ENCODE assay signal across 8 cellular contexts in the genomic region with DNA sequence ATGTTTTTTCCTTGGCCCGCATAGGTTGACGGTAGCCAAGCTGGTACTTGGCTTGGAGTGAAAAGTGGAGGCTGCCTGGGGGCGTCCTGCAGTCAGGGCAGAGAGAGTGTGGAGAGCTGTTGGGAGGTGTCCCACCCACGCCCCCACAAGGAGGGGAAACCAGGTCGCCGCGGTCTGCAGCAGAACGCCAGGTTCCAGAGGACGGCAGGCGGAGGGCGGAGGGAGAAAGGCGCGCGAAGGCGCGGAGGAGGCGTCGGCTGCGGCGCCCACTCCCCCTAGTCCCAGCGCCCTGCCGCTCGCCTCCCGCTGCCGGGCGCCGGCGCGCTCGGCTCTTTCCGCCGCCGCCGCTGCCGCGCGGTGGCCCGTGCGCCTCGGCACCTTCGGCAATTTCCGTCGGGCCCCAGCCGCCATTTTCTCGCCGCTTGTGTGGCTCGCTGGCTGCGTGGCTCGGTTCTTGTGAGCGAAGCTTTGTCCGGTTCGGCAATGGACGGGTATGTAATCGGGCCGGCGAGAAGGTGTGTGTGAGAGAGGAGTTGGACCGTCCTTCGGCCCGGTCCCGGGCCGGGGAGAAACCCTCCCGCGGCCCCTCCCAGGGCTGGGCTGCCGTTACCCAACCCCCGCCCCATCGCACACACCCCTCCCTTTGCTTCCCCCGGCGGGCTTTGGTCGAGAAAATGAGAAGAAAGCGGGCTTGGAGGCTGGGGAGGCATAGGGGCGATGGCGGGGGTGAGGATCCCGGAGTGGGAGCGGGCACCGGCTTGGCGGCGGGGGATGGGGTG. TPM values are rescaled to one million over a fixed set of nuclear protein-coding genes. Genes with fewer than 3 reads are reported as not detected.
A peak's percentile ranks its signal among the peaks of the same experiment; 100 is the strongest.
DNase-seq lines count a peak whose midpoint lies in the region; ATAC-seq and TF ChIP-seq lines count a peak whose summit lies in the region.

A gene with protein sequence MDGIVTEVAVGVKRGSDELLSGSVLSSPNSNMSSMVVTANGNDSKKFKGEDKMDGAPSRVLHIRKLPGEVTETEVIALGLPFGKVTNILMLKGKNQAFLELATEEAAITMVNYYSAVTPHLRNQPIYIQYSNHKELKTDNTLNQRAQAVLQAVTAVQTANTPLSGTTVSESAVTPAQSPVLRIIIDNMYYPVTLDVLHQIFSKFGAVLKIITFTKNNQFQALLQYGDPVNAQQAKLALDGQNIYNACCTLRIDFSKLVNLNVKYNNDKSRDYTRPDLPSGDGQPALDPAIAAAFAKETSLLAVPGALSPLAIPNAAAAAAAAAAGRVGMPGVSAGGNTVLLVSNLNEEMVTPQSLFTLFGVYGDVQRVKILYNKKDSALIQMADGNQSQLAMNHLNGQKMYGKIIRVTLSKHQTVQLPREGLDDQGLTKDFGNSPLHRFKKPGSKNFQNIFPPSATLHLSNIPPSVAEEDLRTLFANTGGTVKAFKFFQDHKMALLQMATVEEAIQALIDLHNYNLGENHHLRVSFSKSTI (plus strand): TSS at position 403 of the 779 bp plus-strand sequence. CDS start 81 bp downstream, at position 484.

- H3K36me3 ChIP-seq in ES-I3 (ENCODE audit: insufficient read depth, low read length) (peaks cover 3% of the 10 kb centered on the region; the same call in 1 of the 2 replicates), neural progenitor cell (peaks cover 18% of the 10 kb centered on the region)

- H3K27me3 ChIP-seq in foreskin keratinocyte, result no peaks in the 10 kb centered on the region
- H3K27me3 ChIP-seq in neural progenitor cell, result no peaks in the 10 kb centered on the region

- peak within 1 kb of the TSS; percentile 99 for H2AFZ ChIP-seq in neural progenitor cell (replicated peaks)

- H3K9ac ChIP-seq in ES-I3 (ENCODE audit: low read depth, low read length) (peak within 1 kb of the TSS; percentile 69), neural progenitor cell (peak within 1 kb of the TSS; percentile 98)

- no peak for TF ChIP-seq CTCF in foreskin keratinocyte (conservative IDR thresholded peaks at IDR 0.05)
- no peak for TF ChIP-seq CTCF in neural progenitor cell (IDR thresholded peaks at IDR 0.05)

- peaks cover 31% of the 10 kb centered on the region for H3K36me3 Mint-ChIP-seq in neural progenitor cell

- peaks cover 12% of the 10 kb centered on the region for H3K9me3 Mint-ChIP-seq in neural progenitor cell

- peak within 1 kb of the TSS; percentile 95 for H3K4me2 ChIP-seq in neural progenitor cell

- H3K27ac Mint-ChIP-seq in neural progenitor cell, result peak within 1 kb of the TSS; percentile 100

- ATAC-seq in foreskin keratinocyte, result peak; percentile 95

- peaks cover 7% of the 10 kb centered on the region for H3K27me3 Mint-ChIP-seq in neural progenitor cell (ENCODE audit: insufficient read depth, low read depth)

- H3K27ac ChIP-seq in foreskin keratinocyte (peak within 1 kb of the TSS; percentile 97), neural progenitor cell (peak within 1 kb of the TSS; percentile 94)

- peaks cover 16% of the 10 kb centered on the region for H3K4me1 Mint-ChIP-seq in neural progenitor cell

- DNase-seq in H4 (ENCODE audit: low spot score) (peak; percentile 24), LHCN-M2 (ENCODE audit: low read depth) (peak; percentile 74), SHP77 treated with DMSO at 0.1 percent for 48 hours (lab: John Stamatoyannopoulos, UW) (peak; percentile 59), activated gamma-delta T cell treated with Interleukin-2 at 50 U/mL for 16 hours (peak; percentile 76), foreskin keratinocyte (peak; percentile 20 to 55), neural progenitor cell (ENCODE audit: low spot score) (peak; percentile 94), stromal cell of bone marrow (ENCODE audit: low read depth) (peak; percentile 63)

- H3K4me3 ChIP-seq in neural progenitor cell, result peak within 1 kb of the TSS; percentile 97

- H3K9me3 ChIP-seq in ES-I3 (ENCODE audit: control insufficient read depth, insufficient read depth, low read length) (no peaks in the 10 kb centered on the region), neural progenitor cell (ENCODE audit: low read depth) (no peaks in the 10 kb centered on the region)

- H3K4me1 ChIP-seq in ES-I3 (ENCODE audit: insufficient read depth, low read length) (peaks cover 13% of the 10 kb centered on the region; the same call in 1 of the 2 replicates), foreskin keratinocyte (peaks cover 6% of the 10 kb centered on the region), neural progenitor cell (peaks cover 14% of the 10 kb centered on the region)

- peaks cover 53% of the 10 kb centered on the region for H3K79me2 ChIP-seq in neural progenitor cell (ENCODE audit: low read depth)

- H4K20me1 ChIP-seq in neural progenitor cell (ENCODE audit: low read depth), result peaks cover 18% of the 10 kb centered on the region

- H3F3A ChIP-seq in neural progenitor cell (ENCODE audit: low read depth), result no peaks in the 10 kb centered on the region

- H3K4me3 Mint-ChIP-seq in neural progenitor cell, result peak within 1 kb of the TSS; percentile 98

RNA-seq across cellular contexts. Expression of the gene that starts here (rescaled TPM):
- 4.5 and 10.3 TPM in 2 replicates for total RNA-seq in H4 (2014; rRNA removed; shearing (Covaris generic))
- total RNA-seq in LHCN-M2 (2014; rRNA removed) (28.7 and 35.2 TPM in 2 replicates), foreskin keratinocyte (8.8 and 9.7 TPM in 2 replicates), neural progenitor cell (ENCODE audit: low replicate concordance) (149 and 170 TPM in 2 replicates)
- 5.2 TPM for polyA plus RNA-seq in LHCN-M2 (2012)
- 2.4 and 2.9 TPM in 2 replicates for polyA plus RNA-seq in foreskin keratinocyte

Comparison
In these comparisons a context has a peak if more than half of its experiments do, and no peak if none do; other contexts are left out.
1. Peak in every context shown above with its lines: DNase-seq, ATAC-seq, H3K4me3 ChIP-seq and H3K27ac ChIP-seq.
2. DNase-seq: peak in every context shown above with its lines; median percentile 94 in neural progenitor cell; 76 in activated gamma-delta T cell treated with Interleukin-2 at 50 U/mL for 16 hours; 74 in LHCN-M2; 63 in stromal cell of bone marrow; 59 in SHP77 treated with DMSO at 0.1 percent for 48 hours; 38 in foreskin keratinocyte; 24 in H4.